In the genomic region with DNA sequence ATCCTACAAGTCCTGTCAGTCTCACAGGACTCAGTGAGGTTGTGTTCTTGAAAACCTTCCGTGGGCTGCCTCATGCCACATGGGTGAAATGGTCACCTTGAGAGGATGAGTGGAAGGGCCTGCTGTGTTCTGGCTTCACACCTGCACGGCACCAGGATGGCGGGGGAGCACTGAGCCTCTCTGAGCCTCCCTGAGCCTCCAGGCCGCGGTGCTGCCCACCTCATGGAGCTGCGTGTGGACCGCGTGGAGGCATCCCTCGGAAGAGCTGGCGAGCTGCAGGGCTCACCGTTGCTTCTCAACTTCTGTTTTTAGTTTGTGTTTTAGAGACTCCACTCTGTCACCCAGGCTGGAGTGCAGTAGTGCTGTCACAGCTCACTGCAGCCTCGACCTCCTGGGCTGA, we compare ENCODE assay signal across 10 cellular contexts. TPM values are rescaled to one million over a fixed set of nuclear protein-coding genes. Genes with fewer than 3 reads are reported as not detected.
DNase-seq lines count a peak whose midpoint lies in the region; ATAC-seq and TF ChIP-seq lines count a peak whose summit lies in the region.
"Had no signal": no experiment of that assay in that cellular context is flagged by ENCODE, and none has a peak within 500 bp of the region (broad histone marks: within the 10 kb centered on the region; RNA-seq: fewer than 3 reads in every experiment).

No MANE protein-coding gene starts in this region.

- no peak overlapping the region for H3K14ac ChIP-seq in neuronal stem cell (ENCODE audit: low read length)

- H3K9ac ChIP-seq in endodermal cell (ENCODE audit: extremely low read depth, low read length, poor library complexity, severe bottlenecking) (no peak overlapping the region), neuronal stem cell (ENCODE audit: low read depth, low read length, poor library complexity) (peak overlapping the region; percentile 3)
- H3K9ac ChIP-seq: BLaER1 treated with 17β-estradiol and CSF1 and Interleukin-3, amounts not matched to agents 10 nM and 100 nM had no signal

- H3K27me3 ChIP-seq in right cardiac atrium (ENCODE audit: control insufficient read depth, insufficient read depth) (no peaks in the 10 kb centered on the region), right atrium auricular region (no peaks in the 10 kb centered on the region), endodermal cell (ENCODE audit: control insufficient read depth, insufficient read depth, low read length, poor library complexity, severe bottlenecking) (no peaks in the 10 kb centered on the region), neuronal stem cell (ENCODE audit: control insufficient read depth in 3 of 3, insufficient read depth in 3 of 3, low read depth in 1 of 3, low read length in 3 of 3) (no peaks in the 10 kb centered on the region)
- H3K27me3 ChIP-seq: BLaER1 treated with 17β-estradiol and CSF1 and Interleukin-3, amounts not matched to agents 10 nM and 100 nM had no signal

- no peaks in the 10 kb centered on the region for H3K27me3 Mint-ChIP-seq in endodermal cell (ENCODE audit: insufficient read depth)
- no peaks in the 10 kb centered on the region for H3K27me3 Mint-ChIP-seq in activated CD4-positive, alpha-beta memory T cell treated with anti-CD3 and anti-CD28 coated beads, Interleukin-2, amount 10 ng/mL, durations not matched to agents 7 days and 5 days
- H3K27me3 Mint-ChIP-seq: CD4-positive, CD25-positive, alpha-beta regulatory T cell had no signal

- H3K4ac ChIP-seq in neuronal stem cell (ENCODE audit: low read length), result no peak overlapping the region

- H3K36me3 ChIP-seq in right atrium auricular region (peaks cover 14% of the 10 kb centered on the region), endodermal cell (ENCODE audit: control insufficient read depth, insufficient read depth, low read length) (peaks cover 14% of the 10 kb centered on the region), neuronal stem cell (replicated peaks in 1 of 2; ENCODE audit: control insufficient read depth in 2 of 2, insufficient read depth in 2 of 2, low read length in 2 of 2) (peaks cover 8 to 54% of the 10 kb centered on the region in 2 donors)

- H3K9me3 ChIP-seq in right cardiac atrium (ENCODE audit: control insufficient read depth, low read length), result no peaks in the 10 kb centered on the region
- no peaks in the 10 kb centered on the region for H3K9me3 ChIP-seq in right atrium auricular region
- H3K9me3 ChIP-seq in endodermal cell (ENCODE audit: control insufficient read depth, low read length), result no peaks in the 10 kb centered on the region
- no peaks in the 10 kb centered on the region for H3K9me3 ChIP-seq in neuronal stem cell (replicated peaks in 1 of 2; ENCODE audit: control insufficient read depth in 2 of 2, insufficient read depth in 1 of 2, low read depth in 1 of 2, low read length in 2 of 2)
- H3K9me3 ChIP-seq: BLaER1 treated with 17β-estradiol and CSF1 and Interleukin-3, amounts not matched to agents 10 nM and 100 nM had no signal

- no peak overlapping the region for H2BK5ac ChIP-seq in neuronal stem cell (ENCODE audit: low read length)

- H2BK12ac ChIP-seq in neuronal stem cell (ENCODE audit: low read length), result no peak overlapping the region

- H3K23ac ChIP-seq in neuronal stem cell (ENCODE audit: low read depth, low read length, poor library complexity), result peak overlapping the region; percentile 39

- no peak overlapping the region for H2BK15ac ChIP-seq in neuronal stem cell (ENCODE audit: low read length)

- POLR2A ChIA-PET in activated CD4-positive, alpha-beta memory T cell treated with anti-CD3 and anti-CD28 coated beads, Interleukin-2, amount 10 ng/mL, durations not matched to agents 7 days and 5 days (lab: Charles Lee), result no interaction called here

- H3K27ac ChIP-seq in right cardiac atrium (ENCODE audit: low read length) (no peak overlapping the region), right atrium auricular region (no peak overlapping the region), endodermal cell (ENCODE audit: low read depth, low read length) (no peak overlapping the region), neuronal stem cell (replicated peaks; ENCODE audit: low read length) (no peak overlapping the region)
- H3K27ac ChIP-seq: BLaER1 treated with 17β-estradiol and CSF1 and Interleukin-3, amounts not matched to agents 10 nM and 100 nM had no signal

- H2AK5ac ChIP-seq in neuronal stem cell (ENCODE audit: low read depth, low read length), result no peak overlapping the region

- WGBS in right cardiac atrium, result 96% methylated on average over 12 of the region's 12 CpGs
- whole genome bisulfite sequencing in endodermal cell (ENCODE audit: insufficient coverage in 1 of 2, insufficient read length in 1 of 2), 2 experiments, result 95 to 96% methylated on average over 10 to 12 of the region's 12 CpGs
- no CpG with 5 or more reads among the region's 12 CpGs for WGBS in neuronal stem cell (ENCODE audit: extremely low coverage in 2 of 2, insufficient read length in 2 of 2, insufficient replicate concordance in 1 of 2), 2 donors

- H3K4me1 Mint-ChIP-seq in endodermal cell, result no peaks in the 10 kb centered on the region
- peaks cover 7% of the 10 kb centered on the region for H3K4me1 Mint-ChIP-seq in activated CD4-positive, alpha-beta memory T cell treated with anti-CD3 and anti-CD28 coated beads, Interleukin-2, amount 10 ng/mL, durations not matched to agents 7 days and 5 days

- H2BK120ac ChIP-seq in neuronal stem cell (ENCODE audit: low read depth, low read length), result no peak overlapping the region

- TF ChIP-seq CTCF in right atrium auricular region (IDR thresholded peaks at IDR 0.05) (no peak), endodermal cell (conservative IDR thresholded peaks at IDR 0.05) (no peak)

- no peak for ATAC-seq in right cardiac atrium
- no peak for ATAC-seq in HG02623 (IDR thresholded peaks at IDR 0.05; ENCODE audit: unreplicated experiment)
- no peak for ATAC-seq in HG02588 (IDR thresholded peaks at IDR 0.05; ENCODE audit: unreplicated experiment)

- H3K4me1 ChIP-seq in right cardiac atrium (ENCODE audit: control insufficient read depth, insufficient read depth, low read length), result no peaks in the 10 kb centered on the region
- peaks cover 0 to 8% of the 10 kb centered on the region in 2 donors for H3K4me1 ChIP-seq in right atrium auricular region
- no peaks in the 10 kb centered on the region for H3K4me1 ChIP-seq in endodermal cell (ENCODE audit: control insufficient read depth, insufficient read depth, low read length)
- no peaks in the 10 kb centered on the region for H3K4me1 ChIP-seq in neuronal stem cell (ENCODE audit: control insufficient read depth in 2 of 2, insufficient read depth in 1 of 2, low read depth in 1 of 2, low read length in 2 of 2)

- intact Hi-C loops in right cardiac atrium (cut with DNase I), result no loop called here

- H3K9me3 Mint-ChIP-seq in endodermal cell, result no peaks in the 10 kb centered on the region
- no peaks in the 10 kb centered on the region for H3K9me3 Mint-ChIP-seq in activated CD4-positive, alpha-beta memory T cell treated with anti-CD3 and anti-CD28 coated beads, Interleukin-2, amount 10 ng/mL, durations not matched to agents 7 days and 5 days
- H3K9me3 Mint-ChIP-seq: CD4-positive, CD25-positive, alpha-beta regulatory T cell had no signal

- H3K79me1 ChIP-seq in neuronal stem cell (ENCODE audit: low read depth, low read length), result peaks cover 2% of the 10 kb centered on the region

- no peak overlapping the region for H3K4me3 ChIP-seq in right cardiac atrium (ENCODE audit: low read length)
- H3K4me3 ChIP-seq in right atrium auricular region, result no peak overlapping the region
- no peak overlapping the region for H3K4me3 ChIP-seq in endodermal cell (ENCODE audit: low read length)
- no peak overlapping the region for H3K4me3 ChIP-seq in neuronal stem cell (ENCODE audit: low read length in 2 of 2)
- H3K4me3 ChIP-seq: BLaER1 treated with 17β-estradiol and CSF1 and Interleukin-3, amounts not matched to agents 10 nM and 100 nM had no signal

- CTCF ChIA-PET in activated CD4-positive, alpha-beta memory T cell treated with anti-CD3 and anti-CD28 coated beads, Interleukin-2, amount 10 ng/mL, durations not matched to agents 7 days and 5 days (lab: Charles Lee), result no interaction called here

- DNase-seq in right cardiac atrium (peak in 2 of 3 donors; percentile 3 to 9), right atrium auricular region (ENCODE audit: low spot score) (no peak), endodermal cell (no peak), neuronal stem cell (ENCODE audit: low spot score) (no peak)
- DNase-seq in activated CD4-positive, alpha-beta memory T cell treated with anti-CD3 and anti-CD28 coated beads, Interleukin-2, amount 10 ng/mL, durations not matched to agents 7 days and 5 days, result no peak
- DNase-seq: ACHN had no signal

- no peak overlapping the region for H4K8ac ChIP-seq in neuronal stem cell (ENCODE audit: low read depth, low read length)

- H3K27ac Mint-ChIP-seq in endodermal cell, result peak overlapping the region; percentile 65
- no peak overlapping the region for H3K27ac Mint-ChIP-seq in activated CD4-positive, alpha-beta memory T cell treated with anti-CD3 and anti-CD28 coated beads, Interleukin-2, amount 10 ng/mL, durations not matched to agents 7 days and 5 days
- H3K27ac Mint-ChIP-seq: CD4-positive, CD25-positive, alpha-beta regulatory T cell had no signal

- no peak overlapping the region for H3K4me2 ChIP-seq in neuronal stem cell (ENCODE audit: insufficient read depth, low read length, poor library complexity, severe bottlenecking)
- H3K4me2 ChIP-seq: BLaER1 treated with 17β-estradiol and CSF1 and Interleukin-3, amounts not matched to agents 10 nM and 100 nM had no signal

- no peak overlapping the region for H2AFZ ChIP-seq in neuronal stem cell (ENCODE audit: low read length)

- H3K36me3 Mint-ChIP-seq in endodermal cell (ENCODE audit: low read depth), result peaks cover 68% of the 10 kb centered on the region
- no peaks in the 10 kb centered on the region for H3K36me3 Mint-ChIP-seq in activated CD4-positive, alpha-beta memory T cell treated with anti-CD3 and anti-CD28 coated beads, Interleukin-2, amount 10 ng/mL, durations not matched to agents 7 days and 5 days (ENCODE audit: low read depth)
- H3K36me3 Mint-ChIP-seq: CD4-positive, CD25-positive, alpha-beta regulatory T cell had no signal

- H3K4me3 Mint-ChIP-seq in endodermal cell, result no peak overlapping the region
- H3K4me3 Mint-ChIP-seq in activated CD4-positive, alpha-beta memory T cell treated with anti-CD3 and anti-CD28 coated beads, Interleukin-2, amount 10 ng/mL, durations not matched to agents 7 days and 5 days, result no peak overlapping the region
- H3K4me3 Mint-ChIP-seq: CD4-positive, CD25-positive, alpha-beta regulatory T cell had no signal

- no peak overlapping the region for H3K18ac ChIP-seq in neuronal stem cell (ENCODE audit: low read length)

- no peak overlapping the region for H4K91ac ChIP-seq in neuronal stem cell (ENCODE audit: low read depth, low read length, poor library complexity)

RNA-seq across cellular contexts. Expression of gene TEAD4, which starts 56.2 kb away (rescaled TPM):
- total RNA-seq in right cardiac atrium (10 to 100 TPM; 11.1 to 22.9 (median 11.8) TPM), right atrium auricular region (10 to 100 TPM; 12.9 to 41.5 TPM), endodermal cell (10 to 100 TPM; 35.7 to 82.5 TPM)
- polyA plus RNA-seq in right cardiac atrium, result 9.6 TPM
- 18.6 TPM for polyA plus RNA-seq in endodermal cell (2013, experiment 1 of 2)
- 17.4 TPM for polyA plus RNA-seq in endodermal cell (2013, experiment 2 of 2)
- polyA plus RNA-seq in neuronal stem cell (2013, experiment 1 of 2), result 17.8 TPM
- polyA plus RNA-seq in neuronal stem cell (2013, experiment 2 of 2), result 18.8 TPM
- under 1 TPM; 0.68 to 0.83 TPM for total RNA-seq in activated CD4-positive, alpha-beta memory T cell treated with anti-CD3 and anti-CD28 coated beads, Interleukin-2, amount 10 ng/mL, durations not matched to agents 7 days and 5 days
- total RNA-seq: CD4-positive, CD25-positive, alpha-beta regulatory T cell had no signal
- polyA plus RNA-seq: CD4-positive, CD25-positive, alpha-beta regulatory T cell had no signal

Comparison
In these comparisons a context has a peak if more than half of its experiments do, and no peak if none do; other contexts are left out.
1. DNase-seq: peak in right cardiac atrium (2 of 3); none in right atrium auricular region (single experiment), endodermal cell (single experiment), neuronal stem cell (single experiment) and activated CD4-positive, alpha-beta memory T cell treated with anti-CD3 and anti-CD28 coated beads, Interleukin-2, amount 10 ng/mL, durations not matched to agents 7 days and 5 days (single experiment).
2. RNA of gene TEAD4, which starts 56.2 kb away (total RNA-seq): 35.7 to 82.5 TPM in endodermal cell, 12.9 to 41.5 TPM in right atrium auricular region and 11.1 to 22.9 TPM in right cardiac atrium; 0.68 to 0.83 TPM in activated CD4-positive, alpha-beta memory T cell treated with anti-CD3 and anti-CD28 coated beads, Interleukin-2, amount 10 ng/mL, durations not matched to agents 7 days and 5 days; every median in the first group is over 4 times any median in the second.